In genomic region chr6:143941852-143942627, GRCh38 we compare ENCODE assay signal across 1 cellular context.
TF ChIP-seq lines count a peak whose summit lies in the region.

No MANE protein-coding gene starts in this region.

TF ChIP-seq in HepG2, 621 proteins besides CTCF, POLR2A, EP300 and RAD21 (continued from another document and continues in another):
- TF ChIP-seq SRSF9 (IDR thresholded peaks at IDR 0.05; ENCODE audit: borderline replicate concordance, insufficient read depth, low read depth, low read length, poor library complexity, severe bottlenecking) (no peak), UBTF (CRISPR knock-in tag; IDR thresholded peaks at IDR 0.05) (no peak), RELA (CRISPR knock-in tag; IDR thresholded peaks at IDR 0.05) (no peak), DBP (CRISPR knock-in tag; IDR thresholded peaks at IDR 0.05; ENCODE audit: not compliant biosample characterization) (no peak), TFAP4 (IDR thresholded peaks at IDR 0.05; ENCODE audit: borderline replicate concordance, low read depth) (no peak), MLX (CRISPR knock-in tag; IDR thresholded peaks at IDR 0.05) (no peak), ZNF382 (CRISPR knock-in tag; IDR thresholded peaks at IDR 0.05; ENCODE audit: borderline replicate concordance) (no peak), STAT5B (CRISPR knock-in tag; IDR thresholded peaks at IDR 0.05) (no peak), CREB3 (CRISPR knock-in tag; IDR thresholded peaks at IDR 0.05) (no peak), MXI1 (IDR thresholded peaks at IDR 0.05; ENCODE audit: borderline replicate concordance, low read depth, low read length) (0 out of 3 replicates have a peak, but pooled peaks have one; percentile 40), GMEB2 (CRISPR knock-in tag; IDR thresholded peaks at IDR 0.05; ENCODE audit: low read depth) (no peak), FLYWCH1 (CRISPR knock-in tag; IDR thresholded peaks at IDR 0.05) (no peak), ZNF547 (CRISPR knock-in tag; IDR thresholded peaks at IDR 0.05) (no peak), HIC2 (CRISPR knock-in tag; IDR thresholded peaks at IDR 0.05; ENCODE audit: low read depth) (peak; percentile 29; the same call in 1 of the 2 replicates), SMYD3 (CRISPR knock-in tag; IDR thresholded peaks at IDR 0.05) (no peak), ZNF768 (CRISPR knock-in tag; IDR thresholded peaks at IDR 0.05) (no peak), IRF9 (CRISPR knock-in tag; IDR thresholded peaks at IDR 0.05; ENCODE audit: borderline replicate concordance) (no peak), ZBTB37 (CRISPR knock-in tag; IDR thresholded peaks at IDR 0.05) (no peak), PHF20 (CRISPR knock-in tag; IDR thresholded peaks at IDR 0.05) (no peak), ATF7-NPFF (CRISPR knock-in tag; IDR thresholded peaks at IDR 0.05; ENCODE audit: low read depth) (no peak), ZNF101 (CRISPR knock-in tag; IDR thresholded peaks at IDR 0.05; ENCODE audit: borderline replicate concordance, low read depth) (no peak), IKZF5 (CRISPR knock-in tag; IDR thresholded peaks at IDR 0.05) (peak; percentile 48; the same call in 1 of the 2 replicates), ZBTB7B (CRISPR knock-in tag; IDR thresholded peaks at IDR 0.05) (peak; percentile 94), GPN1 (CRISPR knock-in tag; IDR thresholded peaks at IDR 0.05; ENCODE audit: borderline replicate concordance) (no peak), ZNF674 (CRISPR knock-in tag; IDR thresholded peaks at IDR 0.05; ENCODE audit: low read depth) (no peak), DMAP1 (CRISPR knock-in tag; IDR thresholded peaks at IDR 0.05) (no peak), REST (IDR thresholded peaks at IDR 0.05; ENCODE audit: borderline replicate concordance in 1 of 2, low read depth in 1 of 2, low read length in 2 of 2) (no peak), ZBTB43 (CRISPR knock-in tag; conservative IDR thresholded peaks at IDR 0.05) (no peak), KDM5B (CRISPR knock-in tag; IDR thresholded peaks at IDR 0.05; ENCODE audit: borderline replicate concordance) (no peak; the same call in 1 of the 2 replicates), ZNF629 (CRISPR knock-in tag; conservative IDR thresholded peaks at IDR 0.05) (no peak), RFXAP (CRISPR knock-in tag; IDR thresholded peaks at IDR 0.05; ENCODE audit: borderline replicate concordance) (no peak), ZNF383 (CRISPR knock-in tag; IDR thresholded peaks at IDR 0.05; ENCODE audit: borderline replicate concordance) (no peak), SRY (CRISPR knock-in tag; IDR thresholded peaks at IDR 0.05) (no peak), ZBTB46 (CRISPR knock-in tag; IDR thresholded peaks at IDR 0.05; ENCODE audit: borderline replicate concordance) (no peak), RNF2 (conservative IDR thresholded peaks at IDR 0.05; ENCODE audit: low read depth) (0 out of 2 replicates have a peak, but pooled peaks have one; percentile 22), RBM22 (optimal IDR thresholded peaks at IDR 0.05; ENCODE audit: low read length) (no peak), ZNF343 (CRISPR knock-in tag; IDR thresholded peaks at IDR 0.05) (no peak), ATF1 (CRISPR knock-in tag; IDR thresholded peaks at IDR 0.05) (no peak), ZNF572 (CRISPR knock-in tag; IDR thresholded peaks at IDR 0.05) (no peak), ELF3 (CRISPR knock-in tag; IDR thresholded peaks at IDR 0.05) (peak; percentile 90), HOXA3 (CRISPR knock-in tag; IDR thresholded peaks at IDR 0.05) (peak; percentile 23; the same call in 1 of the 2 replicates), MEF2D (CRISPR knock-in tag; IDR thresholded peaks at IDR 0.05) (no peak), ZNF7 (CRISPR knock-in tag; IDR thresholded peaks at IDR 0.05) (no peak)
